In the genomic region with DNA sequence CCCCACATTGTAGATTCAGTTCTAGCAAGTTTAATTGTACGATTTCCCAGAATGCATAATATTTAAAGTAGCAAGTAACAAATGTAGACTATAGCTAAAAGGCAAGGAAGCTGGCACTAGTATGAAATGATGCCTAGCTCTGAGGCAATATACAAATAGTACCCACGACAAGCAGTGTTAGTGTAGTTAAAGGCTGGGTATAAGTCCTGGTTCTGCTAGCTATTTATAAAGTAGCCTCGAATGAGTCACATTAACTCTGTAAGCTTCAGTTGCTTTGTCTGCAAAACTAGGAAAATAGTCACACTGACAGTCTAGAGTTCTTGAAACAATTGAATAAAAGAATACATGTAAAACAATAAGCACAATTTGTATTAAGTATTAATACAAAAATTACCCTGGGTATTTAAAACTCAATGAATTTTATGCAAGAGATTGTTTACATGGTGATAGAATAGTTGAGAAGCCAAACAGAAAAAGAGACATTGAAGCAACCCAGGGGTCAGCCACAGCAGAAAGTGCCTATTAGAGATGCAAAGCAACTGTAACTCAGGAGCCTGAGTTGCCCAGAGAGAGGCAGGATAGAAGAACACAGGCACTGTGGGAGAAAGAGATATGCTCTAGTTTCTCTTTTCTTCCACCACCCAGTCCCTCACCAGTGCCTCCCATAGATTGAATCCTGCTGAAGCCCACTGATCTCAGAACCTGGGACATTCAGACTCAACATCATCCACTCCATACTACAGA, we compare ENCODE assay signal across 24 cellular contexts.
DNase-seq lines count a peak whose midpoint lies in the region; ATAC-seq, FAIRE-seq and TF ChIP-seq lines count a peak whose summit lies in the region.
"Had no signal": no experiment of that assay in that cellular context is flagged by ENCODE, and none has a peak within 500 bp of the region (broad histone marks: within the 10 kb centered on the region; RNA-seq: fewer than 3 reads in every experiment).

No MANE protein-coding gene starts in this region.

- no peaks in the 10 kb centered on the region for H3K79me1 ChIP-seq in H1 (ENCODE audit: low read depth, low read length)

- no peak overlapping the region for H3K27ac Mint-ChIP-seq in activated naive CD8-positive, alpha-beta T cell treated with anti-CD3 and anti-CD28 coated beads, Interleukin-2, amount 50 U/mL, for 24 hours
- H3K27ac Mint-ChIP-seq: activated CD4-positive, alpha-beta T cell treated with anti-CD3 and anti-CD28 coated beads for 36 hours; CD4-positive, CD25-positive, alpha-beta regulatory T cell had no signal

- H3K23me2 ChIP-seq in H1 (ENCODE audit: low read depth, low read length) = no peaks in the 10 kb centered on the region; the same call in 1 of the 2 replicates

- no peaks in the 10 kb centered on the region for H3K9me3 Mint-ChIP-seq in activated naive CD8-positive, alpha-beta T cell treated with anti-CD3 and anti-CD28 coated beads, Interleukin-2, amount 50 U/mL, for 24 hours

- TF ChIP-seq POLR2A in H1 (IDR thresholded peaks at IDR 0.05; ENCODE audit: control extremely low read depth in 1 of 2, low read depth in 2 of 2, low read length in 2 of 2) = no peak
- no peak for TF ChIP-seq POLR2A in ovary (IDR thresholded peaks at IDR 0.05)

- H3K4me3 Mint-ChIP-seq in activated naive CD8-positive, alpha-beta T cell treated with anti-CD3 and anti-CD28 coated beads, Interleukin-2, amount 50 U/mL, for 24 hours = no peak overlapping the region
- H3K4me3 Mint-ChIP-seq: activated CD4-positive, alpha-beta T cell treated with anti-CD3 and anti-CD28 coated beads for 36 hours; CD4-positive, CD25-positive, alpha-beta regulatory T cell had no signal

- TF ChIP-seq CTCF in H1 (IDR thresholded peaks at IDR 0.05; ENCODE audit: control extremely low read depth in 1 of 3, insufficient read depth in 1 of 3, low read depth in 1 of 3, low read length in 3 of 3) = no peak
- no peak for TF ChIP-seq CTCF in ovary (IDR thresholded peaks at IDR 0.05)
- TF ChIP-seq CTCF in omental fat pad (IDR thresholded peaks at IDR 0.05) = no peak

- no peak for DNase-seq in GM19239 (ENCODE audit: insufficient read length, low spot score)
- DNase-seq in H1 (ENCODE audit: low read depth in 1 of 2, low spot score in 2 of 2) = no peak
- DNase-seq in activated naive CD8-positive, alpha-beta T cell treated with anti-CD3 and anti-CD28 coated beads, Interleukin-2, amount 50 U/mL, for 24 hours = no peak
- no peak for DNase-seq in RCC 7860 (ENCODE audit: low spot score)
- DNase-seq in ovary = no peak
- no peak for DNase-seq in omental fat pad (ENCODE audit: low spot score)
- DNase-seq: activated CD4-positive, alpha-beta T cell treated with anti-CD3 and anti-CD28 coated beads for 36 hours; activated naive CD4-positive, alpha-beta T cell treated with anti-CD3 and anti-CD28 coated beads, Interleukin-2, amount 50 U/mL, for 16 hours; anterior cingulate cortex; caudate nucleus; CD4-positive, CD25-positive, alpha-beta regulatory T cell; islet precursor cell; lower lobe of right lung; NCI-H1930; NCI-H226; NCI-H82; Right ventricle myocardium superior; spleen; stimulated activated CD4-positive, alpha-beta T cell treated with anti-CD3 and anti-CD28 coated beads, Interleukin-4, amount 100 ng/mL, for 4 hours; stimulated activated naive CD8-positive, alpha-beta T cell treated with anti-CD3 and anti-CD28 coated beads, Interleukin-15, Interleukin-2, amounts not matched to agents 100 U/mL and 50 U/mL, for 24 hours; thyroid gland had no signal

- TF ChIP-seq EP300 in H1 (IDR thresholded peaks at IDR 0.05; ENCODE audit: borderline replicate concordance in 1 of 2, low read depth in 2 of 2, low read length in 2 of 2) = no peak
- TF ChIP-seq EP300 in ovary (IDR thresholded peaks at IDR 0.05) = no peak

- H4K20me1 ChIP-seq in H1 (replicated peaks in 1 of 2; ENCODE audit: control insufficient read depth in 1 of 2, insufficient read depth in 2 of 2, low read length in 2 of 2) = no peaks in the 10 kb centered on the region

- H3K27me3 ChIP-seq in H1 (replicated peaks in 1 of 4; ENCODE audit: control insufficient read depth in 3 of 4, extremely low read depth in 1 of 4, insufficient read depth in 3 of 4, low read length in 3 of 4) = no peaks in the 10 kb centered on the region
- no peaks in the 10 kb centered on the region for H3K27me3 ChIP-seq in neuron (ENCODE audit: insufficient read depth, low read length)
- no peaks in the 10 kb centered on the region for H3K27me3 ChIP-seq in ovary
- H3K27me3 ChIP-seq: spleen, thyroid gland had no signal

- H3K4ac ChIP-seq in H1 (replicated peaks; ENCODE audit: insufficient read length, low read depth, low read length) = peak overlapping the region; percentile 24

- POLR2A ChIA-PET in H1 (lab: Charles Lee; ENCODE audit: partially characterized antibody) = interaction anchor here (1.1 kb wide), 1 partner anchor 9 kb away, joined by 4 read pairs; no protein-coding TSS in a partner anchor

- H3K79me2 ChIP-seq in H1 (ENCODE audit: control insufficient read depth in 1 of 2, insufficient read depth in 2 of 2, low read length in 2 of 2) = no peaks in the 10 kb centered on the region

- H3K36me3 ChIP-seq in H1 (ENCODE audit: control insufficient read depth in 2 of 4, insufficient read depth in 4 of 4, low read length in 3 of 4) (no peaks in the 10 kb centered on the region), neuron (ENCODE audit: insufficient read depth, low read length) (no peaks in the 10 kb centered on the region), ovary (no peaks in the 10 kb centered on the region)
- H3K36me3 ChIP-seq: lower lobe of right lung, spleen, thyroid gland had no signal

- H3K14ac ChIP-seq in H1 (ENCODE audit: insufficient read length) = no peak overlapping the region

- no peak for TF ChIP-seq RAD21 in H1 (IDR thresholded peaks at IDR 0.05 in 1 of 2, conservative IDR thresholded peaks at IDR 0.05 in 1 of 2; ENCODE audit: low read depth in 2 of 2, low read length in 2 of 2)

- no peaks in the 10 kb centered on the region for H3K27me3 Mint-ChIP-seq in activated naive CD8-positive, alpha-beta T cell treated with anti-CD3 and anti-CD28 coated beads, Interleukin-2, amount 50 U/mL, for 24 hours
- H3K27me3 Mint-ChIP-seq: activated CD4-positive, alpha-beta T cell treated with anti-CD3 and anti-CD28 coated beads for 36 hours; CD4-positive, CD25-positive, alpha-beta regulatory T cell had no signal

- H3K18ac ChIP-seq in H1 (ENCODE audit: extremely low read depth, low read length) = peak overlapping the region; percentile 84

- 0 out of 2 replicates have a peak overlapping the region, but pooled peaks have one; percentile 53 for H2BK12ac ChIP-seq in H1 (ENCODE audit: low read depth, low read length)

- 73% methylated on average over 3 of the region's 3 CpGs; no CpG with 5 or more reads in 1 of the 2 experiments for WGBS in H1 (ENCODE audit: extremely low coverage in 1 of 2, insufficient coverage in 1 of 2, insufficient read length in 1 of 2, insufficient replicate concordance in 2 of 2, low coverage in 1 of 2, low lambda C conversion rate in 2 of 2, missing lambda C conversion rate in 1 of 2), 2 experiments
- 73 to 84% (median 74%) methylated on average over 3 of the region's 3 CpGs for WGBS in ovary, 3 donors

- H3K4me3 ChIP-seq in H1 (ENCODE audit: extremely low read depth in 1 of 4, insufficient read depth in 2 of 4, low read depth in 3 of 4, low read length in 4 of 4) (no peak overlapping the region), neuron (ENCODE audit: low read length) (no peak overlapping the region), ovary (no peak overlapping the region)
- H3K4me3 ChIP-seq: lower lobe of right lung, spleen, thyroid gland had no signal

- CTCF ChIA-PET in H1 (lab: Charles Lee; ENCODE audit: partially characterized antibody) = no interaction called here

- ATAC-seq in HG02840 (IDR thresholded peaks at IDR 0.05; ENCODE audit: low FRiP score, unreplicated experiment) (peak; percentile 49), omental fat pad (ENCODE audit: low FRiP score) (no peak)
- no peak for ATAC-seq in activated naive CD8-positive, alpha-beta T cell treated with anti-CD3 and anti-CD28 coated beads, Interleukin-2, amount 50 U/mL, for 24 hours
- ATAC-seq: activated CD4-positive, alpha-beta T cell treated with anti-CD3 and anti-CD28 coated beads for 36 hours; lower lobe of right lung; stimulated activated naive CD8-positive, alpha-beta T cell treated with anti-CD3 and anti-CD28 coated beads, Interleukin-15, Interleukin-2, amounts not matched to agents 100 U/mL and 50 U/mL, for 24 hours had no signal

- H3K4me1 Mint-ChIP-seq in activated naive CD8-positive, alpha-beta T cell treated with anti-CD3 and anti-CD28 coated beads, Interleukin-2, amount 50 U/mL, for 24 hours = no peaks in the 10 kb centered on the region
- H3K4me1 Mint-ChIP-seq: activated CD4-positive, alpha-beta T cell treated with anti-CD3 and anti-CD28 coated beads for 36 hours; CD4-positive, CD25-positive, alpha-beta regulatory T cell had no signal

- no peak overlapping the region for H2BK15ac ChIP-seq in H1 (ENCODE audit: low read length)

- intact Hi-C loops in ovary (cut with DNase I) = no loop called here

- no peak overlapping the region; a peak in 1 of 4 replicates for H3K4me2 ChIP-seq in H1 (ENCODE audit: insufficient read depth in 1 of 2, low read depth in 2 of 2, low read length in 2 of 2)

- no peak overlapping the region for H2AK5ac ChIP-seq in H1 (ENCODE audit: low read depth, low read length)

- 0 out of 2 replicates have a peak overlapping the region, but pooled peaks have one; percentile 21 for H2AFZ ChIP-seq in H1 (ENCODE audit: low read length)
- H2AFZ ChIP-seq in neuron (ENCODE audit: low read depth, low read length) = peak overlapping the region; percentile 14

- H3K9ac ChIP-seq in H1 (replicated peaks in 1 of 4; ENCODE audit: extremely low read depth in 1 of 4, low read depth in 3 of 4, low read length in 3 of 4) = peak overlapping the region in 1 of 4 experiments; percentile 7; a peak in 1 of 7 replicates

- H3K23ac ChIP-seq in H1 (ENCODE audit: insufficient read length) = no peak overlapping the region

- peak overlapping the region; percentile 17; the same call in 1 of the 2 replicates for H2BK5ac ChIP-seq in H1 (ENCODE audit: low read depth, low read length)

- H2BK20ac ChIP-seq in H1 (ENCODE audit: low read length) = peak overlapping the region; percentile 87; the same call in 1 of the 2 replicates

- peaks cover 0 to 7% (median 1%) of the 10 kb centered on the region in 4 experiments; a peak in 5 of 7 replicates for H3K4me1 ChIP-seq in H1 (replicated peaks in 1 of 4; ENCODE audit: control insufficient read depth in 3 of 4, insufficient read depth in 4 of 4, low read length in 3 of 4)
- H3K4me1 ChIP-seq in neuron (ENCODE audit: insufficient read depth, low read length) = no peaks in the 10 kb centered on the region
- no peaks in the 10 kb centered on the region for H3K4me1 ChIP-seq in ovary (ENCODE audit: insufficient read depth)
- H3K4me1 ChIP-seq: lower lobe of right lung, spleen, thyroid gland had no signal

- FAIRE-seq in GM19239 (lab: Jason Lieb, UNC) (peak; percentile 42), H1 (lab: Jason Lieb, UNC) (no peak), RCC 7860 (lab: Jason Lieb, UNC) (no peak)
- FAIRE-seq: H54 had no signal

- peak overlapping the region; percentile 63 for H4K91ac ChIP-seq in H1 (replicated peaks; ENCODE audit: insufficient read length, low read length)

- H3K56ac ChIP-seq in H1 (replicated peaks; ENCODE audit: insufficient read length, low read depth, low read length) = no peak overlapping the region

- H4K8ac ChIP-seq in H1 (ENCODE audit: extremely low read depth, insufficient read depth, low read length) = no peak overlapping the region

- H3K9me3 ChIP-seq in H1 (ENCODE audit: insufficient read depth in 2 of 2, low read depth in 1 of 2, low read length in 1 of 2) (no peaks in the 10 kb centered on the region), neuron (ENCODE audit: low read length) (no peaks in the 10 kb centered on the region), ovary (no peaks in the 10 kb centered on the region)
- H3K9me3 ChIP-seq: lower lobe of right lung, spleen, thyroid gland had no signal

- H2BK120ac ChIP-seq in H1 (replicated peaks; ENCODE audit: low read depth, low read length) = peak overlapping the region; percentile 16

- H3K36me3 Mint-ChIP-seq in activated naive CD8-positive, alpha-beta T cell treated with anti-CD3 and anti-CD28 coated beads, Interleukin-2, amount 50 U/mL, for 24 hours (ENCODE audit: low read depth) = no peaks in the 10 kb centered on the region
- H3K36me3 Mint-ChIP-seq: CD4-positive, CD25-positive, alpha-beta regulatory T cell had no signal

- no peak overlapping the region for H4K5ac ChIP-seq in H1 (ENCODE audit: insufficient read length, low read depth, low read length)

- H3K27ac ChIP-seq in H1 (ENCODE audit: low read depth, low read length) = no peak overlapping the region
- no peak overlapping the region for H3K27ac ChIP-seq in ovary
- H3K27ac ChIP-seq: lower lobe of right lung, spleen, thyroid gland had no signal
